22 cellular contexts compared by ENCODE assay signal in genomic region chr3:114151091-114151490, GRCh38. TPM values are rescaled to one million over a fixed set of nuclear protein-coding genes. Genes with fewer than 3 reads are reported as not detected.
DNase-seq lines count a peak whose midpoint lies in the region; ATAC-seq, FAIRE-seq and TF ChIP-seq lines count a peak whose summit lies in the region.
"Had no signal": no experiment of that assay in that cellular context is flagged by ENCODE, and none has a peak within 500 bp of the region (broad histone marks: within the 10 kb centered on the region; RNA-seq: fewer than 3 reads in every experiment).

No MANE protein-coding gene starts in this region.

- H3K36me3 ChIP-seq in GM23338 (ENCODE audit: insufficient read depth) (no peaks in the 10 kb centered on the region), H1 (ENCODE audit: control insufficient read depth in 2 of 4, insufficient read depth in 4 of 4, low read length in 3 of 4) (no peaks in the 10 kb centered on the region)

- TF ChIP-seq EP300 in H1 (IDR thresholded peaks at IDR 0.05; ENCODE audit: borderline replicate concordance in 1 of 2, low read depth in 2 of 2, low read length in 2 of 2): no peak

- no peak for FAIRE-seq in H1 (lab: Jason Lieb, UNC)
- FAIRE-seq: G401.6, GM12892, GM19239 had no signal

- DNase-seq in GM23338 (ENCODE audit: low spot score): no peak
- DNase-seq in NCI-H524 treated with DMSO at 0.1 percent for 48 hours (lab: John Stamatoyannopoulos, UW): peak; percentile 13
- no peak for DNase-seq in H1 (ENCODE audit: low read depth in 1 of 2, low spot score in 2 of 2)
- DNase-seq in osteocyte (ENCODE audit: extremely low spot score, unreplicated experiment): no peak
- DNase-seq in NCI-H510A treated with DMSO at 0.1 percent for 48 hours (lab: John Stamatoyannopoulos, UW): no peak
- DNase-seq in activated naive CD4-positive, alpha-beta T cell (lab: John Stamatoyannopoulos, UW): no peak
- DNase-seq: C1 segment of cervical spinal cord; Calu3; CD4-positive, alpha-beta memory T cell; COR-L47; DMS53; DMS79 treated with DMSO at 0.1 percent for 48 hours; GOT3; H7; HCEC 1CT had no signal

- no peak for TF ChIP-seq RAD21 in H1 (IDR thresholded peaks at IDR 0.05 in 1 of 2, conservative IDR thresholded peaks at IDR 0.05 in 1 of 2; ENCODE audit: low read depth in 2 of 2, low read length in 2 of 2)

- H3K23ac ChIP-seq in H1 (ENCODE audit: insufficient read length): no peak overlapping the region

- no peaks in the 10 kb centered on the region for H3K79me2 ChIP-seq in GM23338 (replicated peaks; ENCODE audit: insufficient read depth)
- H3K79me2 ChIP-seq in H1 (ENCODE audit: control insufficient read depth in 1 of 2, insufficient read depth in 2 of 2, low read length in 2 of 2): no peaks in the 10 kb centered on the region

- H3K27ac ChIP-seq in GM23338 (ENCODE audit: low read depth) (no peak overlapping the region), H1 (ENCODE audit: low read depth, low read length) (no peak overlapping the region)

- H3K9ac ChIP-seq in H1 (replicated peaks in 1 of 4; ENCODE audit: extremely low read depth in 1 of 4, low read depth in 3 of 4, low read length in 3 of 4): no peak overlapping the region

- H3K4me1 ChIP-seq in GM23338 (ENCODE audit: insufficient read depth) (peaks cover 43% of the 10 kb centered on the region), H1 (replicated peaks in 1 of 4; ENCODE audit: control insufficient read depth in 3 of 4, insufficient read depth in 4 of 4, low read length in 3 of 4) (peaks cover 14 to 20% (median 17%) of the 10 kb centered on the region in 4 experiments)

- H3K27ac Mint-ChIP-seq in GM23338 (no peak overlapping the region), osteocyte (ENCODE audit: unreplicated experiment) (no peak overlapping the region)
- H3K27ac Mint-ChIP-seq: CD4-positive, alpha-beta memory T cell had no signal

- H2BK5ac ChIP-seq in H1 (ENCODE audit: low read depth, low read length): no peak overlapping the region; the same call in 1 of the 2 replicates

- H3K4me2 ChIP-seq in GM23338: no peak overlapping the region
- H3K4me2 ChIP-seq in H1 (ENCODE audit: insufficient read depth in 1 of 2, low read depth in 2 of 2, low read length in 2 of 2): no peak overlapping the region

- no peak overlapping the region for H3K18ac ChIP-seq in H1 (ENCODE audit: extremely low read depth, low read length)

- no peak for ATAC-seq in GM23338

- no peak overlapping the region for H2BK20ac ChIP-seq in H1 (ENCODE audit: low read length)

- H2BK12ac ChIP-seq in H1 (ENCODE audit: low read depth, low read length): no peak overlapping the region

- 0 out of 2 replicates have a peak overlapping the region, but pooled peaks have one; percentile 4 for H2BK15ac ChIP-seq in H1 (ENCODE audit: low read length)

- TF ChIP-seq CTCF in GM23338 (conservative IDR thresholded peaks at IDR 0.05; ENCODE audit: low read depth in 2 of 2) (no peak), H1 (IDR thresholded peaks at IDR 0.05; ENCODE audit: control extremely low read depth in 1 of 3, insufficient read depth in 1 of 3, low read depth in 1 of 3, low read length in 3 of 3) (no peak), osteocyte (IDR thresholded peaks at IDR 0.05) (no peak)

- no peaks in the 10 kb centered on the region for H4K20me1 ChIP-seq in GM23338 (replicated peaks; ENCODE audit: insufficient read depth)
- H4K20me1 ChIP-seq in H1 (replicated peaks in 1 of 2; ENCODE audit: control insufficient read depth in 1 of 2, insufficient read depth in 2 of 2, low read length in 2 of 2): no peaks in the 10 kb centered on the region

- no peak overlapping the region for H4K8ac ChIP-seq in H1 (ENCODE audit: extremely low read depth, insufficient read depth, low read length)

- H2BK120ac ChIP-seq in H1 (replicated peaks; ENCODE audit: low read depth, low read length): no peak overlapping the region

- H3K27me3 ChIP-seq in GM23338 (ENCODE audit: insufficient read depth) (no peaks in the 10 kb centered on the region), H1 (replicated peaks in 1 of 4; ENCODE audit: control insufficient read depth in 3 of 4, extremely low read depth in 1 of 4, insufficient read depth in 3 of 4, low read length in 3 of 4) (no peaks in the 10 kb centered on the region; a peak in 1 of 7 replicates)

- H3K4me3 Mint-ChIP-seq in GM23338 (no peak overlapping the region), osteocyte (ENCODE audit: unreplicated experiment) (no peak overlapping the region)
- H3K4me3 Mint-ChIP-seq: CD4-positive, alpha-beta memory T cell had no signal

- H3K36me3 Mint-ChIP-seq in GM23338 (ENCODE audit: low read depth) (no peaks in the 10 kb centered on the region), osteocyte (ENCODE audit: unreplicated experiment) (no peaks in the 10 kb centered on the region)
- H3K36me3 Mint-ChIP-seq: CD4-positive, alpha-beta memory T cell had no signal

- POLR2A ChIA-PET in H1 (lab: Charles Lee; ENCODE audit: partially characterized antibody): interaction anchor here (0.9 kb wide), 1 partner anchor 86 kb away, joined by 4 read pairs; no protein-coding TSS in a partner anchor

- H3K4ac ChIP-seq in H1 (replicated peaks; ENCODE audit: insufficient read length, low read depth, low read length): no peak overlapping the region

- no peak overlapping the region for H3K4me3 ChIP-seq in GM23338
- H3K4me3 ChIP-seq in H1 (ENCODE audit: extremely low read depth in 1 of 4, insufficient read depth in 2 of 4, low read depth in 3 of 4, low read length in 4 of 4): no peak overlapping the region

- H3K9me3 Mint-ChIP-seq in GM23338: no peaks in the 10 kb centered on the region; the same call in 2 of the 3 replicates
- no peaks in the 10 kb centered on the region for H3K9me3 Mint-ChIP-seq in osteocyte (ENCODE audit: unreplicated experiment)
- H3K9me3 Mint-ChIP-seq: CD4-positive, alpha-beta memory T cell had no signal

- TF ChIP-seq POLR2A in H1 (IDR thresholded peaks at IDR 0.05; ENCODE audit: control extremely low read depth in 1 of 2, low read depth in 2 of 2, low read length in 2 of 2): no peak

- no peak overlapping the region for H3K14ac ChIP-seq in H1 (ENCODE audit: insufficient read length)

- no peaks in the 10 kb centered on the region for H3K79me1 ChIP-seq in H1 (ENCODE audit: low read depth, low read length)

- 94% methylated on average over 3 of the region's 3 CpGs; no CpG with 5 or more reads in 1 of the 2 experiments for WGBS in H1 (ENCODE audit: extremely low coverage in 1 of 2, insufficient coverage in 1 of 2, insufficient read length in 1 of 2, insufficient replicate concordance in 2 of 2, low coverage in 1 of 2, low lambda C conversion rate in 2 of 2, missing lambda C conversion rate in 1 of 2), 2 experiments

- H3K9me2 ChIP-seq in GM23338 (ENCODE audit: insufficient read depth): peaks cover 4% of the 10 kb centered on the region

- CTCF ChIA-PET in H1 (lab: Charles Lee; ENCODE audit: partially characterized antibody): interaction anchor here (1.0 to 3.3 kb wide), 14 partner anchors 9 to 307 kb away, joined by 3 to 9 read pairs (median 4); partner anchors contain the start of genes DRD3 and TIGIT

- H2AK5ac ChIP-seq in H1 (ENCODE audit: low read depth, low read length): no peak overlapping the region

- H3K56ac ChIP-seq in H1 (replicated peaks; ENCODE audit: insufficient read length, low read depth, low read length): no peak overlapping the region

- H4K5ac ChIP-seq in H1 (ENCODE audit: insufficient read length, low read depth, low read length): no peak overlapping the region

- H3K27me3 Mint-ChIP-seq in GM23338 (ENCODE audit: insufficient read depth, low read depth, poor library complexity): peaks cover 5% of the 10 kb centered on the region
- peaks cover 46% of the 10 kb centered on the region for H3K27me3 Mint-ChIP-seq in osteocyte (ENCODE audit: unreplicated experiment)
- H3K27me3 Mint-ChIP-seq: CD4-positive, alpha-beta memory T cell had no signal

- no peak overlapping the region for H4K91ac ChIP-seq in H1 (replicated peaks; ENCODE audit: insufficient read length, low read length)

- H3K4me1 Mint-ChIP-seq in GM23338 (peaks cover 55% of the 10 kb centered on the region), osteocyte (ENCODE audit: unreplicated experiment) (peaks cover 10% of the 10 kb centered on the region)

- no peaks in the 10 kb centered on the region for H3K23me2 ChIP-seq in H1 (ENCODE audit: low read depth, low read length)

- H2AFZ ChIP-seq in GM23338 (peak overlapping the region; percentile 53; the same call in 1 of the 2 replicates), H1 (ENCODE audit: low read length) (no peak overlapping the region)

- no peaks in the 10 kb centered on the region for H3K9me3 ChIP-seq in H1 (ENCODE audit: insufficient read depth in 2 of 2, low read depth in 1 of 2, low read length in 1 of 2)

- peaks cover 15% of the 10 kb centered on the region; the same call in 1 of the 2 replicates for H3F3A ChIP-seq in GM23338 (replicated peaks; ENCODE audit: low read depth)

TF ChIP-seq in GM23338, 12 proteins besides CTCF, POLR2A, EP300 and RAD21 (continues in another document):
- no peak for TF ChIP-seq STAT1 (IDR thresholded peaks at IDR 0.05; ENCODE audit: unreplicated experiment)
- no peak for TF ChIP-seq EZH2phosphoT487 (IDR thresholded peaks at IDR 0.05; ENCODE audit: unreplicated experiment)

TF ChIP-seq in H1, 55 proteins besides CTCF, POLR2A, EP300 and RAD21 (continues in another document):
- TF ChIP-seq EZH2 (IDR thresholded peaks at IDR 0.05; ENCODE audit: low read depth, low read length, severe bottlenecking): no peak
- TF ChIP-seq GABPA (IDR thresholded peaks at IDR 0.05; ENCODE audit: borderline replicate concordance, insufficient read depth, low read length): no peak
- no peak for TF ChIP-seq RNF2 (IDR thresholded peaks at IDR 0.05; ENCODE audit: borderline replicate concordance, low read depth, low read length, missing control alignments, poor library complexity, severe bottlenecking)
- TF ChIP-seq BRCA1 (IDR thresholded peaks at IDR 0.05; ENCODE audit: low read depth, low read length): no peak
- no peak for TF ChIP-seq JUN (IDR thresholded peaks at IDR 0.05; ENCODE audit: low read depth, low read length)

RNA-seq across cellular contexts. Expression of gene DRD3, which starts 27.8 kb away (rescaled TPM):
- 0.21 and 0.70 TPM in 2 replicates for total RNA-seq in GM23338 (2014; rRNA removed; shearing (Covaris generic))
- 0.65 TPM in 1 of 2 replicates, not detected in the other for polyA plus RNA-seq in GM23338 (2016; fragmentation: Nextera tagmentation; extraction: Ambion mirVana)
- total RNA-seq in H1 (2021; fragmentation: NEBNext Ultra II Directional; extraction: Animal tissue kit (Norgen Biotek cat#: 25700)): 0.32 and 0.34 TPM in 2 replicates
- 1.2 and 1.3 TPM in 2 replicates for polyA plus RNA-seq in H1 (2011; rRNA removed)
- polyA plus RNA-seq in H1 (2011; cell fraction: cytosol; rRNA removed): 0.59 TPM
- 0.86 TPM for polyA plus RNA-seq in H1 (2011; cell fraction: nucleus; rRNA removed)
- polyA plus RNA-seq in H1 (2012, experiment 1 of 2): 0.18 to 0.46 TPM (median 0.37 TPM) in 4 replicates
- polyA plus RNA-seq in H1 (2012, experiment 2 of 2): 0.28 TPM
- 1.0 TPM for polyA plus RNA-seq in H1 (2013, experiment 1 of 2)
- 0.72 TPM for polyA plus RNA-seq in H1 (2013, experiment 2 of 2)
- 0.22 and 1.2 TPM in 2 replicates for polyA minus RNA-seq in H1 (2011; rRNA and poly(A)+ RNA removed)
- not detected for polyA minus RNA-seq in H1 (2011; cell fraction: cytosol; rRNA and poly(A)+ RNA removed)
- polyA minus RNA-seq in H1 (2011; cell fraction: nucleus; rRNA and poly(A)+ RNA removed): 1.2 TPM
- not detected in 2 replicates for total RNA-seq in osteocyte
- total RNA-seq: A172, A673, Calu3, Daoy, H7 had no signal
- polyA plus RNA-seq: BJ; CD4-positive, alpha-beta memory T cell had no signal
